Comparison of ENCODE assay signal across 11 cellular contexts in genomic region chr13:112453874-112454647, GRCh38.
"Had no signal": no experiment of that assay in that cellular context is flagged by ENCODE, and none has a peak within 500 bp of the region (broad histone marks: within the 10 kb centered on the region; RNA-seq: fewer than 3 reads in every experiment).

No MANE protein-coding gene starts in this region.

- H3K4me3 ChIP-seq: left lung, psoas muscle, suprapubic skin had no signal

- ATAC-seq: activated T-helper 17 cell treated with anti-CD3 and anti-CD28 coated beads, Interleukin-2, amount 50 U/mL, for 72 hours; esophagus mucosa; left lung; psoas muscle; sciatic nerve; T-helper 17 cell had no signal

- H3K36me3 ChIP-seq: left lung, suprapubic skin had no signal

- DNase-seq: activated B cell treated with CpG ODN at 0.5 μM for 24 hours; activated CD4-positive, alpha-beta T cell treated with anti-CD3 and anti-CD28 coated beads for 48 hours; activated naive CD4-positive, alpha-beta T cell treated with anti-CD3 and anti-CD28 coated beads, Interleukin-2, amount 10 ng/mL, durations not matched to agents 7 days and 5 days; T-helper 17 cell; trophoblast cell had no signal

- H3K4me1 ChIP-seq: left lung, psoas muscle, suprapubic skin had no signal

- H3K27ac ChIP-seq: left lung, psoas muscle, suprapubic skin had no signal

- H3K9me3 ChIP-seq: left lung, psoas muscle had no signal
